In the genomic region with DNA sequence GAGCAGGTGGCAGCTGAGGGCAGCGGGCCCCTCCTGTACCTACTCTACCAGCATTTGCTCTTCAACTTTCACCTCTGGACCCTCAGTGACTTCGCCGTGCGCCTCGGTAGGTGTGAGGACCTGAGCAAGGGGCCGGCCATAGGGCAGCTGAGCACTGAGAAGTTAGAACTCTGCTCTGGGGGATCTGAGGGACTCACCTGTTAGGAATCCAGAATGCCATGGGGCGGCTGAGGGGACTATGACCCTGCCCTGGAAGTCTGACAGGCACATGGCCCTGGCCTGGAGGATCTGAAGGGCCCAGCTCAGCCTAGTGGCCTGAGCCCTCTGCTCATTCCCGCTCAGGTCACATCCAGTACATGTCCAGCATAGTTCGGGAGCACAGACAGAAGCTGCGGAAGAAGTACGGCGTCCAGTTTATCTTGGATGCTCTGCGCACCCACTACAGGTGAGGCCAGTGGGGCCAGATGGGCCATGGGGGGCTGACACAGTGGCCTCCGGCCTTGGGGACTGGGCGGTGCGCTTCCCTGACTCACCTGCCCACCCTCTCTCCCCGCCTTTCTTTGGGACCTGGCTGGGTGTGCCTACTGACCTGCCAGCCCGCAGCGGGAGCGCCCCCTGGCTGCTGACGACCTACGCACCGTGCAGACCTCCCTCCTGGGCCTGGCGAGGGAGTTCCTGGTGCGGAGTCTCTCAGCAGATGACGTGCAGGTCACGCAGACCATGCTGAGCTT, we compare ENCODE assay signal across 1 cellular context.
A peak's percentile ranks its signal among the peaks of the same experiment; 100 is the strongest.
TF ChIP-seq lines count a peak whose summit lies in the region.

No MANE protein-coding gene starts in this region.

TF ChIP-seq in HepG2, 621 proteins besides CTCF, POLR2A, EP300 and RAD21 (continued from another document and continues in another):
- TF ChIP-seq FOXP4 (CRISPR knock-in tag; IDR thresholded peaks at IDR 0.05) (no peak), RFX5 (IDR thresholded peaks at IDR 0.05; ENCODE audit: low read depth, low read length) (no peak), ZNF562 (CRISPR knock-in tag; IDR thresholded peaks at IDR 0.05; ENCODE audit: borderline replicate concordance) (no peak), ZNF44 (CRISPR knock-in tag; IDR thresholded peaks at IDR 0.05) (no peak), ZNF136 (CRISPR knock-in tag; IDR thresholded peaks at IDR 0.05; ENCODE audit: low read depth) (peak; percentile 64; the same call in 1 of the 2 replicates), POLR2AphosphoS2 (IDR thresholded peaks at IDR 0.05; ENCODE audit: low read depth, low read length) (no peak), REL (CRISPR knock-in tag; conservative IDR thresholded peaks at IDR 0.05) (no peak), YEATS4 (CRISPR knock-in tag; IDR thresholded peaks at IDR 0.05; ENCODE audit: borderline replicate concordance) (no peak; the same call in 1 of the 2 replicates), RFX1 (IDR thresholded peaks at IDR 0.05) (no peak), ZNF775 (CRISPR knock-in tag; IDR thresholded peaks at IDR 0.05; ENCODE audit: borderline replicate concordance) (no peak), MBNL3 (CRISPR knock-in tag; conservative IDR thresholded peaks at IDR 0.05) (no peak), RFXANK (CRISPR knock-in tag; IDR thresholded peaks at IDR 0.05) (no peak), ZNF883 (CRISPR knock-in tag; IDR thresholded peaks at IDR 0.05; ENCODE audit: not compliant biosample characterization) (peak; percentile 82), AGO2 (optimal IDR thresholded peaks at IDR 0.05; ENCODE audit: low read depth, low read length) (no peak), MAF1 (CRISPR knock-in tag; IDR thresholded peaks at IDR 0.05; ENCODE audit: borderline replicate concordance) (0 out of 2 replicates have a peak, but pooled peaks have one; percentile 15), ZNF597 (CRISPR knock-in tag; IDR thresholded peaks at IDR 0.05) (no peak), ZBTB38 (CRISPR knock-in tag; IDR thresholded peaks at IDR 0.05) (peak; percentile 93), BORCS8-MEF2B (CRISPR knock-in tag; IDR thresholded peaks at IDR 0.05) (peak; percentile 73; the same call in 1 of the 2 replicates), FOSL2 (CRISPR knock-in tag; IDR thresholded peaks at IDR 0.05) (peak; percentile 59), SATB2 (CRISPR knock-in tag; IDR thresholded peaks at IDR 0.05) (no peak), CBX5 (CRISPR knock-in tag; IDR thresholded peaks at IDR 0.05; ENCODE audit: borderline replicate concordance) (no peak), PAF1 (CRISPR knock-in tag; IDR thresholded peaks at IDR 0.05) (no peak), ZSCAN5A (CRISPR knock-in tag; IDR thresholded peaks at IDR 0.05; ENCODE audit: borderline replicate concordance) (no peak), THAP11 (CRISPR knock-in tag; IDR thresholded peaks at IDR 0.05) (no peak), CHD2 (IDR thresholded peaks at IDR 0.05; ENCODE audit: low read depth, low read length) (no peak), ZNF430 (CRISPR knock-in tag; IDR thresholded peaks at IDR 0.05) (no peak), ZNF703 (CRISPR knock-in tag; IDR thresholded peaks at IDR 0.05; ENCODE audit: borderline replicate concordance) (no peak), ZNF33B (CRISPR knock-in tag; IDR thresholded peaks at IDR 0.05) (0 out of 2 replicates have a peak, but pooled peaks have one; percentile 29)
- TF ChIP-seq, protein P1, sequence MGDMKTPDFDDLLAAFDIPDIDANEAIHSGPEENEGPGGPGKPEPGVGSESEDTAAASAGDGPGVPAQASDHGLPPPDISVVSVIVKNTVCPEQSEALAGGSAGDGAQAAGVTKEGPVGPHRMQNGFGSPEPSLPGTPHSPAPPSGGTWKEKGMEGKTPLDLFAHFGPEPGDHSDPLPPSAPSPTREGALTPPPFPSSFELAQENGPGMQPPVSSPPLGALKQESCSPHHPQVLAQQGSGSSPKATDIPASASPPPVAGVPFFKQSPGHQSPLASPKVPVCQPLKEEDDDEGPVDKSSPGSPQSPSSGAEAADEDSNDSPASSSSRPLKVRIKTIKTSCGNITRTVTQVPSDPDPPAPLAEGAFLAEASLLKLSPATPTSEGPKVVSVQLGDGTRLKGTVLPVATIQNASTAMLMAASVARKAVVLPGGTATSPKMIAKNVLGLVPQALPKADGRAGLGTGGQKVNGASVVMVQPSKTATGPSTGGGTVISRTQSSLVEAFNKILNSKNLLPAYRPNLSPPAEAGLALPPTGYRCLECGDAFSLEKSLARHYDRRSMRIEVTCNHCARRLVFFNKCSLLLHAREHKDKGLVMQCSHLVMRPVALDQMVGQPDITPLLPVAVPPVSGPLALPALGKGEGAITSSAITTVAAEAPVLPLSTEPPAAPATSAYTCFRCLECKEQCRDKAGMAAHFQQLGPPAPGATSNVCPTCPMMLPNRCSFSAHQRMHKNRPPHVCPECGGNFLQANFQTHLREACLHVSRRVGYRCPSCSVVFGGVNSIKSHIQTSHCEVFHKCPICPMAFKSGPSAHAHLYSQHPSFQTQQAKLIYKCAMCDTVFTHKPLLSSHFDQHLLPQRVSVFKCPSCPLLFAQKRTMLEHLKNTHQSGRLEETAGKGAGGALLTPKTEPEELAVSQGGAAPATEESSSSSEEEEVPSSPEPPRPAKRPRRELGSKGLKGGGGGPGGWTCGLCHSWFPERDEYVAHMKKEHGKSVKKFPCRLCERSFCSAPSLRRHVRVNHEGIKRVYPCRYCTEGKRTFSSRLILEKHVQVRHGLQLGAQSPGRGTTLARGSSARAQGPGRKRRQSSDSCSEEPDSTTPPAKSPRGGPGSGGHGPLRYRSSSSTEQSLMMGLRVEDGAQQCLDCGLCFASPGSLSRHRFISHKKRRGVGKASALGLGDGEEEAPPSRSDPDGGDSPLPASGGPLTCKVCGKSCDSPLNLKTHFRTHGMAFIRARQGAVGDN (CRISPR knock-in tag; IDR thresholded peaks at IDR 0.05): peak; percentile 73
- TF ChIP-seq, protein P2, sequence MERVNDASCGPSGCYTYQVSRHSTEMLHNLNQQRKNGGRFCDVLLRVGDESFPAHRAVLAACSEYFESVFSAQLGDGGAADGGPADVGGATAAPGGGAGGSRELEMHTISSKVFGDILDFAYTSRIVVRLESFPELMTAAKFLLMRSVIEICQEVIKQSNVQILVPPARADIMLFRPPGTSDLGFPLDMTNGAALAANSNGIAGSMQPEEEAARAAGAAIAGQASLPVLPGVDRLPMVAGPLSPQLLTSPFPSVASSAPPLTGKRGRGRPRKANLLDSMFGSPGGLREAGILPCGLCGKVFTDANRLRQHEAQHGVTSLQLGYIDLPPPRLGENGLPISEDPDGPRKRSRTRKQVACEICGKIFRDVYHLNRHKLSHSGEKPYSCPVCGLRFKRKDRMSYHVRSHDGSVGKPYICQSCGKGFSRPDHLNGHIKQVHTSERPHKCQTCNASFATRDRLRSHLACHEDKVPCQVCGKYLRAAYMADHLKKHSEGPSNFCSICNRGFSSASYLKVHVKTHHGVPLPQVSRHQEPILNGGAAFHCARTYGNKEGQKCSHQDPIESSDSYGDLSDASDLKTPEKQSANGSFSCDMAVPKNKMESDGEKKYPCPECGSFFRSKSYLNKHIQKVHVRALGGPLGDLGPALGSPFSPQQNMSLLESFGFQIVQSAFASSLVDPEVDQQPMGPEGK (CRISPR knock-in tag; IDR thresholded peaks at IDR 0.05): peak; percentile 47; the same call in 1 of the 2 replicates
- TF ChIP-seq, protein P3, sequence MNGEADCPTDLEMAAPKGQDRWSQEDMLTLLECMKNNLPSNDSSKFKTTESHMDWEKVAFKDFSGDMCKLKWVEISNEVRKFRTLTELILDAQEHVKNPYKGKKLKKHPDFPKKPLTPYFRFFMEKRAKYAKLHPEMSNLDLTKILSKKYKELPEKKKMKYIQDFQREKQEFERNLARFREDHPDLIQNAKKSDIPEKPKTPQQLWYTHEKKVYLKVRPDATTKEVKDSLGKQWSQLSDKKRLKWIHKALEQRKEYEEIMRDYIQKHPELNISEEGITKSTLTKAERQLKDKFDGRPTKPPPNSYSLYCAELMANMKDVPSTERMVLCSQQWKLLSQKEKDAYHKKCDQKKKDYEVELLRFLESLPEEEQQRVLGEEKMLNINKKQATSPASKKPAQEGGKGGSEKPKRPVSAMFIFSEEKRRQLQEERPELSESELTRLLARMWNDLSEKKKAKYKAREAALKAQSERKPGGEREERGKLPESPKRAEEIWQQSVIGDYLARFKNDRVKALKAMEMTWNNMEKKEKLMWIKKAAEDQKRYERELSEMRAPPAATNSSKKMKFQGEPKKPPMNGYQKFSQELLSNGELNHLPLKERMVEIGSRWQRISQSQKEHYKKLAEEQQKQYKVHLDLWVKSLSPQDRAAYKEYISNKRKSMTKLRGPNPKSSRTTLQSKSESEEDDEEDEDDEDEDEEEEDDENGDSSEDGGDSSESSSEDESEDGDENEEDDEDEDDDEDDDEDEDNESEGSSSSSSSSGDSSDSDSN (CRISPR knock-in tag; IDR thresholded peaks at IDR 0.05): no peak
- TF ChIP-seq, protein P4, sequence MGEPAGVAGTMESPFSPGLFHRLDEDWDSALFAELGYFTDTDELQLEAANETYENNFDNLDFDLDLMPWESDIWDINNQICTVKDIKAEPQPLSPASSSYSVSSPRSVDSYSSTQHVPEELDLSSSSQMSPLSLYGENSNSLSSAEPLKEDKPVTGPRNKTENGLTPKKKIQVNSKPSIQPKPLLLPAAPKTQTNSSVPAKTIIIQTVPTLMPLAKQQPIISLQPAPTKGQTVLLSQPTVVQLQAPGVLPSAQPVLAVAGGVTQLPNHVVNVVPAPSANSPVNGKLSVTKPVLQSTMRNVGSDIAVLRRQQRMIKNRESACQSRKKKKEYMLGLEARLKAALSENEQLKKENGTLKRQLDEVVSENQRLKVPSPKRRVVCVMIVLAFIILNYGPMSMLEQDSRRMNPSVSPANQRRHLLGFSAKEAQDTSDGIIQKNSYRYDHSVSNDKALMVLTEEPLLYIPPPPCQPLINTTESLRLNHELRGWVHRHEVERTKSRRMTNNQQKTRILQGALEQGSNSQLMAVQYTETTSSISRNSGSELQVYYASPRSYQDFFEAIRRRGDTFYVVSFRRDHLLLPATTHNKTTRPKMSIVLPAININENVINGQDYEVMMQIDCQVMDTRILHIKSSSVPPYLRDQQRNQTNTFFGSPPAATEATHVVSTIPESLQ (CRISPR knock-in tag; conservative IDR thresholded peaks at IDR 0.05): no peak
- TF ChIP-seq, protein P5, sequence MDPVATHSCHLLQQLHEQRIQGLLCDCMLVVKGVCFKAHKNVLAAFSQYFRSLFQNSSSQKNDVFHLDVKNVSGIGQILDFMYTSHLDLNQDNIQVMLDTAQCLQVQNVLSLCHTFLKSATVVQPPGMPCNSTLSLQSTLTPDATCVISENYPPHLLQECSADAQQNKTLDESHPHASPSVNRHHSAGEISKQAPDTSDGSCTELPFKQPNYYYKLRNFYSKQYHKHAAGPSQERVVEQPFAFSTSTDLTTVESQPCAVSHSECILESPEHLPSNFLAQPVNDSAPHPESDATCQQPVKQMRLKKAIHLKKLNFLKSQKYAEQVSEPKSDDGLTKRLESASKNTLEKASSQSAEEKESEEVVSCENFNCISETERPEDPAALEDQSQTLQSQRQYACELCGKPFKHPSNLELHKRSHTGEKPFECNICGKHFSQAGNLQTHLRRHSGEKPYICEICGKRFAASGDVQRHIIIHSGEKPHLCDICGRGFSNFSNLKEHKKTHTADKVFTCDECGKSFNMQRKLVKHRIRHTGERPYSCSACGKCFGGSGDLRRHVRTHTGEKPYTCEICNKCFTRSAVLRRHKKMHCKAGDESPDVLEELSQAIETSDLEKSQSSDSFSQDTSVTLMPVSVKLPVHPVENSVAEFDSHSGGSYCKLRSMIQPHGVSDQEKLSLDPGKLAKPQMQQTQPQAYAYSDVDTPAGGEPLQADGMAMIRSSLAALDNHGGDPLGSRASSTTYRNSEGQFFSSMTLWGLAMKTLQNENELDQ (CRISPR knock-in tag; IDR thresholded peaks at IDR 0.05; ENCODE audit: borderline replicate concordance): 0 out of 2 replicates have a peak, but pooled peaks have one; percentile 41
- TF ChIP-seq, protein P6, sequence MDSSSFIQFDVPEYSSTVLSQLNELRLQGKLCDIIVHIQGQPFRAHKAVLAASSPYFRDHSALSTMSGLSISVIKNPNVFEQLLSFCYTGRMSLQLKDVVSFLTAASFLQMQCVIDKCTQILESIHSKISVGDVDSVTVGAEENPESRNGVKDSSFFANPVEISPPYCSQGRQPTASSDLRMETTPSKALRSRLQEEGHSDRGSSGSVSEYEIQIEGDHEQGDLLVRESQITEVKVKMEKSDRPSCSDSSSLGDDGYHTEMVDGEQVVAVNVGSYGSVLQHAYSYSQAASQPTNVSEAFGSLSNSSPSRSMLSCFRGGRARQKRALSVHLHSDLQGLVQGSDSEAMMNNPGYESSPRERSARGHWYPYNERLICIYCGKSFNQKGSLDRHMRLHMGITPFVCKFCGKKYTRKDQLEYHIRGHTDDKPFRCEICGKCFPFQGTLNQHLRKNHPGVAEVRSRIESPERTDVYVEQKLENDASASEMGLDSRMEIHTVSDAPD (CRISPR knock-in tag; IDR thresholded peaks at IDR 0.05): no peak
- TF ChIP-seq, protein P7, sequence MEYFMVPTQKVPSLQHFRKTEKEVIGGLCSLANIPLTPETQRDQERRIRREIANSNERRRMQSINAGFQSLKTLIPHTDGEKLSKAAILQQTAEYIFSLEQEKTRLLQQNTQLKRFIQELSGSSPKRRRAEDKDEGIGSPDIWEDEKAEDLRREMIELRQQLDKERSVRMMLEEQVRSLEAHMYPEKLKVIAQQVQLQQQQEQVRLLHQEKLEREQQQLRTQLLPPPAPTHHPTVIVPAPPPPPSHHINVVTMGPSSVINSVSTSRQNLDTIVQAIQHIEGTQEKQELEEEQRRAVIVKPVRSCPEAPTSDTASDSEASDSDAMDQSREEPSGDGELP (IDR thresholded peaks at IDR 0.05; ENCODE audit: borderline replicate concordance, low read depth): no peak
